In the genomic region with DNA sequence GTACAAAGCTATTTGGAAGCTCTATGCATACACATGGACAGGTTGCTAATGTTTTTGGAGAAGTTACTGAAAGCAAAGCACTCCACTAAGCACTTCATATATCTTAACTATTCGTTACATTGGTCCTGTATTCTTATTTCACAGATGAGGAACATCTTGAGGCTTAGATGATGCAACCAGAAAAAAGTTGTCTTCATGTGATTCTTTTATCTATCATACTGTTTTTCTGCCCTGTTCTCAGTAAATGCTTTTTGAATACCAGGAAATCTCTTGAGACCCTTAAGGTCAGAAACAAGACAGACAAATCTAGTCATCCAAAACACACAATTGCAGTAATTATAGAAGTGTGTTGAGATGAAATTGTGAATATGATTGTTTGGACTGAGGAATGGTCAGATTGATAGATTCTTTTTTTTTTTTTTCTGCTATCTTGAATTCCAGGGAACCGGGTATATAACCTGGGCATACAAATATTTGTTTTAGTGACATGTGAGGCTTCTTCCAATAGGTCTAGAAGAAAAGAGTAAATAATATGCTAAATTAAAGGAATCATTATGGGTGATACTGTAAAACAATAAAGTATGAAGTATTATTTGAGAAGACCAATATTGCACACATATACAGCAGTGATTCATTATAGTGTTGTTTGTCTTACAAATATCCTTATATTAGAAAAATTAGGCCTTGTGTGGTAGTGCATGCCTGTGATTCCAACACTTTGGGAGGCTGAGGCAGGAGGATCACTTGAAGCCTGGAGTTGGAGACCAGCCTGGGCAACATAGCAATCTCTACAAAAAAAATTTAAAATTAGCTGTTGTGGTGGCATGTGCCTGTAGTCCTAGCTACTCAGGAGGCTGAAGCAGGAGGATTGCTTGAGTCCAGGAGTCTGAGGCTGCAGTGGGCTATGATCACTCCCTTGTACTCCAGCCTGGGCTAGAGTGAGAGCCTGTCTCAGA, we compare ENCODE assay signal across 1 cellular context.
A peak's percentile ranks its signal among the peaks of the same experiment; 100 is the strongest.
TF ChIP-seq lines count a peak whose summit lies in the region.

No MANE protein-coding gene starts in this region.

TF ChIP-seq in K562, 482 proteins besides CTCF, POLR2A, EP300 and RAD21 (continued from another document):
- TF ChIP-seq HDGF (IDR thresholded peaks at IDR 0.05) (no peak), GTF2E2 (tag; IDR thresholded peaks at IDR 0.05) (no peak), ERF (CRISPR knock-in tag; IDR thresholded peaks at IDR 0.05) (no peak), ASH1L (IDR thresholded peaks at IDR 0.05; ENCODE audit: borderline replicate concordance, low read depth, partially characterized antibody) (no peak), SMARCC2 (IDR thresholded peaks at IDR 0.05; ENCODE audit: low read depth) (peak; percentile 39; the same call in 1 of the 2 replicates), LARP7 (IDR thresholded peaks at IDR 0.05) (no peak), TAF15 (IDR thresholded peaks at IDR 0.05; ENCODE audit: low read depth, low read length) (no peak), NFIC (IDR thresholded peaks at IDR 0.05) (no peak), SOX6 (IDR thresholded peaks at IDR 0.05) (peak; percentile 83; the same call in 1 of the 2 replicates), SPI1 (IDR thresholded peaks at IDR 0.05; ENCODE audit: borderline replicate concordance, low read depth, low read length) (no peak), CEBPB (tag; IDR thresholded peaks at IDR 0.05) (peak; percentile 79), MCM5 (IDR thresholded peaks at IDR 0.05; ENCODE audit: low read depth) (no peak), SAFB2 (IDR thresholded peaks at IDR 0.05; ENCODE audit: borderline replicate concordance, low read depth, low read length, severe bottlenecking) (no peak), STAG1 (CRISPR knock-in tag; IDR thresholded peaks at IDR 0.05; ENCODE audit: borderline replicate concordance) (no peak), ARID1B (IDR thresholded peaks at IDR 0.05) (peak; percentile 51; the same call in 1 of the 2 replicates)
- TF ChIP-seq, protein P1, sequence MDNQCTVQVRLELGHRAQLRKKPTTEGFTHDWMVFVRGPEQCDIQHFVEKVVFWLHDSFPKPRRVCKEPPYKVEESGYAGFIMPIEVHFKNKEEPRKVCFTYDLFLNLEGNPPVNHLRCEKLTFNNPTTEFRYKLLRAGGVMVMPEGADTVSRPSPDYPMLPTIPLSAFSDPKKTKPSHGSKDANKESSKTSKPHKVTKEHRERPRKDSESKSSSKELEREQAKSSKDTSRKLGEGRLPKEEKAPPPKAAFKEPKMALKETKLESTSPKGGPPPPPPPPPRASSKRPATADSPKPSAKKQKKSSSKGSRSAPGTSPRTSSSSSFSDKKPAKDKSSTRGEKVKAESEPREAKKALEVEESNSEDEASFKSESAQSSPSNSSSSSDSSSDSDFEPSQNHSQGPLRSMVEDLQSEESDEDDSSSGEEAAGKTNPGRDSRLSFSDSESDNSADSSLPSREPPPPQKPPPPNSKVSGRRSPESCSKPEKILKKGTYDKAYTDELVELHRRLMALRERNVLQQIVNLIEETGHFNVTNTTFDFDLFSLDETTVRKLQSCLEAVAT (IDR thresholded peaks at IDR 0.05): no peak
- TF ChIP-seq, protein P2, sequence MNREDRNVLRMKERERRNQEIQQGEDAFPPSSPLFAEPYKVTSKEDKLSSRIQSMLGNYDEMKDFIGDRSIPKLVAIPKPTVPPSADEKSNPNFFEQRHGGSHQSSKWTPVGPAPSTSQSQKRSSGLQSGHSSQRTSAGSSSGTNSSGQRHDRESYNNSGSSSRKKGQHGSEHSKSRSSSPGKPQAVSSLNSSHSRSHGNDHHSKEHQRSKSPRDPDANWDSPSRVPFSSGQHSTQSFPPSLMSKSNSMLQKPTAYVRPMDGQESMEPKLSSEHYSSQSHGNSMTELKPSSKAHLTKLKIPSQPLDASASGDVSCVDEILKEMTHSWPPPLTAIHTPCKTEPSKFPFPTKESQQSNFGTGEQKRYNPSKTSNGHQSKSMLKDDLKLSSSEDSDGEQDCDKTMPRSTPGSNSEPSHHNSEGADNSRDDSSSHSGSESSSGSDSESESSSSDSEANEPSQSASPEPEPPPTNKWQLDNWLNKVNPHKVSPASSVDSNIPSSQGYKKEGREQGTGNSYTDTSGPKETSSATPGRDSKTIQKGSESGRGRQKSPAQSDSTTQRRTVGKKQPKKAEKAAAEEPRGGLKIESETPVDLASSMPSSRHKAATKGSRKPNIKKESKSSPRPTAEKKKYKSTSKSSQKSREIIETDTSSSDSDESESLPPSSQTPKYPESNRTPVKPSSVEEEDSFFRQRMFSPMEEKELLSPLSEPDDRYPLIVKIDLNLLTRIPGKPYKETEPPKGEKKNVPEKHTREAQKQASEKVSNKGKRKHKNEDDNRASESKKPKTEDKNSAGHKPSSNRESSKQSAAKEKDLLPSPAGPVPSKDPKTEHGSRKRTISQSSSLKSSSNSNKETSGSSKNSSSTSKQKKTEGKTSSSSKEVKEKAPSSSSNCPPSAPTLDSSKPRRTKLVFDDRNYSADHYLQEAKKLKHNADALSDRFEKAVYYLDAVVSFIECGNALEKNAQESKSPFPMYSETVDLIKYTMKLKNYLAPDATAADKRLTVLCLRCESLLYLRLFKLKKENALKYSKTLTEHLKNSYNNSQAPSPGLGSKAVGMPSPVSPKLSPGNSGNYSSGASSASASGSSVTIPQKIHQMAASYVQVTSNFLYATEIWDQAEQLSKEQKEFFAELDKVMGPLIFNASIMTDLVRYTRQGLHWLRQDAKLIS (CRISPR knock-in tag; IDR thresholded peaks at IDR 0.05): no peak
